In genomic region chr12:80712866-80713265, GRCh38 we compare ENCODE assay signal across 17 cellular contexts. TPM values are rescaled to one million over a fixed set of nuclear protein-coding genes. Genes with fewer than 3 reads are reported as not detected.
A peak's percentile ranks its signal among the peaks of the same experiment; 100 is the strongest.
DNase-seq lines count a peak whose midpoint lies in the region; ATAC-seq, FAIRE-seq and TF ChIP-seq lines count a peak whose summit lies in the region.
"Had no signal": no experiment of that assay in that cellular context is flagged by ENCODE, and none has a peak within 500 bp of the region (broad histone marks: within the 10 kb centered on the region; RNA-seq: fewer than 3 reads in every experiment).

No MANE protein-coding gene starts in this region.

- peak overlapping the region; percentile 62 for H3K4me3 ChIP-seq in psoas muscle
- no peak overlapping the region for H3K4me3 ChIP-seq in H7 (ENCODE audit: insufficient read depth, low read depth, low read length)
- no peak overlapping the region for H3K4me3 ChIP-seq in right atrium auricular region
- H3K4me3 ChIP-seq: BLaER1 had no signal

- TF ChIP-seq CTCF in VCaP (conservative IDR thresholded peaks at IDR 0.05) (no peak), psoas muscle (IDR thresholded peaks at IDR 0.05) (no peak), right atrium auricular region (IDR thresholded peaks at IDR 0.05) (no peak)

- H3K27me3 ChIP-seq in psoas muscle (ENCODE audit: insufficient read depth in 3 of 3, low read length in 2 of 3) (no peaks in the 10 kb centered on the region), H7 (ENCODE audit: control insufficient read depth, insufficient read depth, low read length) (peaks cover 85% of the 10 kb centered on the region), right atrium auricular region (peaks cover 0 to 4% of the 10 kb centered on the region in 2 donors)
- H3K27me3 ChIP-seq: BLaER1 had no signal

- intact Hi-C loops in psoas muscle (cut with DNase I) (loop anchor here in 1 of 2 donors (5.0 kb wide), 1 partner anchor 49 kb away; no protein-coding TSS in a partner anchor), sciatic nerve (cut with DNase I) (no loop called here)

- H3K27ac ChIP-seq in VCaP (peak overlapping the region; percentile 74), psoas muscle (peak overlapping the region; percentile 79), right atrium auricular region (no peak overlapping the region)
- H3K27ac ChIP-seq: BLaER1 had no signal

- no peak for TF ChIP-seq POLR2A in GM12891 (IDR thresholded peaks at IDR 0.05; ENCODE audit: low read depth, low read length)

- H3K9me3 ChIP-seq in psoas muscle: no peaks in the 10 kb centered on the region
- no peaks in the 10 kb centered on the region for H3K9me3 ChIP-seq in right atrium auricular region

- no peak for FAIRE-seq in GM12891 (lab: Jason Lieb, UNC)
- FAIRE-seq: H54 had no signal

- ATAC-seq in psoas muscle (no peak), sciatic nerve (no peak)

- DNase-seq in NCI-H1417 (lab: John Stamatoyannopoulos, UW) (peak in 2 of 3 experiments; percentile 5 to 20), NCI-H1417 treated with DMSO at 0.1 percent for 48 hours (lab: John Stamatoyannopoulos, UW) (no peak), psoas muscle (no peak), H7 (no peak), GM12891 (ENCODE audit: insufficient read length, low spot score) (no peak), right atrium auricular region (ENCODE audit: low spot score) (no peak), sciatic nerve (ENCODE audit: low spot score) (no peak)
- DNase-seq: 8988T; AML-193; CD4-positive, CD25-positive, alpha-beta regulatory T cell; DMS53; GF-D8 had no signal

- peaks cover 0 to 11% of the 10 kb centered on the region in 2 donors for H3K36me3 ChIP-seq in psoas muscle (ENCODE audit: insufficient read depth in 1 of 2, low read depth in 1 of 2)
- no peaks in the 10 kb centered on the region for H3K36me3 ChIP-seq in H7 (replicated peaks; ENCODE audit: control insufficient read depth, insufficient read depth, low read length)
- H3K36me3 ChIP-seq in right atrium auricular region: no peaks in the 10 kb centered on the region
- H3K36me3 ChIP-seq: BLaER1 had no signal

- H3K4me1 ChIP-seq in psoas muscle (peaks cover 15% of the 10 kb centered on the region), right atrium auricular region (peaks cover 0 to 3% of the 10 kb centered on the region in 2 donors)
- H3K4me1 ChIP-seq: BLaER1 had no signal

TF ChIP-seq in GM12891, 5 proteins besides CTCF, POLR2A, EP300 and RAD21:
- TF ChIP-seq PAX5 (IDR thresholded peaks at IDR 0.05; ENCODE audit: insufficient read depth, low read length, severe bottlenecking) (no peak), POU2F2 (IDR thresholded peaks at IDR 0.05; ENCODE audit: low read depth, low read length) (no peak), POLR2AphosphoS5 (IDR thresholded peaks at IDR 0.05; ENCODE audit: low read depth, low read length) (no peak), SPI1 (IDR thresholded peaks at IDR 0.05; ENCODE audit: low read depth, low read length) (no peak), TAF1 (IDR thresholded peaks at IDR 0.05; ENCODE audit: low read depth, low read length) (no peak)

RNA-seq across cellular contexts. Expression of gene MYF5, which starts 3.8 kb away (rescaled TPM):
- 1 to 10 TPM; 2.3 to 4.7 (median 3.5) TPM for total RNA-seq in psoas muscle
- 1 to 10 TPM; 1.3 to 3.7 (median 3.0) TPM for polyA plus RNA-seq in psoas muscle
- total RNA-seq in H7 (2014; rRNA removed; shearing (Covaris generic)): 0.11 TPM in 1 of 2 replicates, not detected in the other
- polyA plus RNA-seq in GM12891 (2012; ENCODE audit: low read depth, missing spikeins): not detected
- total RNA-seq in right atrium auricular region: not detected
- total RNA-seq in sciatic nerve: not detected
- total RNA-seq: CD4-positive, CD25-positive, alpha-beta regulatory T cell; HT1080 had no signal
- polyA plus RNA-seq: CD4-positive, CD25-positive, alpha-beta regulatory T cell; IgD-negative memory B cell had no signal

RNA-seq across cellular contexts. Expression of gene MYF6, which starts 5.4 kb away (rescaled TPM):
- total RNA-seq in psoas muscle (100 to 1,000 TPM; 300 to 480 (median 372) TPM), right atrium auricular region (under 1 TPM in 1 of 2 donors, not detected in 1; 0.28 TPM), sciatic nerve (not detected)
- 1,000 to 10,000 TPM in 2 of 3 donors, 10 to 100 TPM in 1; 66.7 to 1,359 (median 1,026) TPM for polyA plus RNA-seq in psoas muscle
- 0.11 TPM in 1 of 2 replicates, not detected in the other for total RNA-seq in H7 (2014; rRNA removed; shearing (Covaris generic))
- not detected for polyA plus RNA-seq in GM12891 (2012; ENCODE audit: low read depth, missing spikeins)
- total RNA-seq: CD4-positive, CD25-positive, alpha-beta regulatory T cell; HT1080 had no signal
- polyA plus RNA-seq: CD4-positive, CD25-positive, alpha-beta regulatory T cell; IgD-negative memory B cell had no signal

Comparison
In these comparisons a context has a peak if more than half of its experiments do, and no peak if none do; other contexts are left out.
1. DNase-seq: peak in NCI-H1417 (2 of 3); none in NCI-H1417 treated with DMSO at 0.1 percent for 48 hours (single experiment), psoas muscle (0 of 2), H7 (single experiment), GM12891 (single experiment), right atrium auricular region (single experiment) and sciatic nerve (single experiment).
2. H3K27ac ChIP-seq: peak in VCaP (single experiment) and psoas muscle (single experiment); none in right atrium auricular region (0 of 2).
3. RNA of gene MYF6, which starts 5.4 kb away (total RNA-seq): 300 to 480 TPM in psoas muscle; 0.28 TPM in right atrium auricular region, 0.11 TPM in H7 and not detected in sciatic nerve (single experiment); every median in the first group is over 100 times any median in the second.